ENCODE assay signal across 1 cellular context in genomic region chr1:226741009-226741408, GRCh38.
TF ChIP-seq lines count a peak whose summit lies in the region.

No MANE protein-coding gene starts in this region.

TF ChIP-seq in GM12878, 131 proteins besides CTCF, POLR2A, EP300 and RAD21 (continued from another document and continues in another):
- no peak for TF ChIP-seq ZNF687 (IDR thresholded peaks at IDR 0.05)
- no peak for TF ChIP-seq BCL3 (IDR thresholded peaks at IDR 0.05; ENCODE audit: borderline replicate concordance, insufficient read depth, low read depth, low read length, poor library complexity, severe bottlenecking)
- no peak for TF ChIP-seq ZNF207 (IDR thresholded peaks at IDR 0.05; ENCODE audit: borderline replicate concordance)
- no peak for TF ChIP-seq BHLHE40 (IDR thresholded peaks at IDR 0.05; ENCODE audit: borderline replicate concordance in 1 of 2, low read depth in 2 of 2, low read length in 1 of 2)
- no peak for TF ChIP-seq ETV6 (conservative IDR thresholded peaks at IDR 0.05 in 1 of 2, IDR thresholded peaks at IDR 0.05 in 1 of 2; ENCODE audit: borderline replicate concordance in 1 of 2, low read depth in 1 of 2)
- TF ChIP-seq HDAC2 (IDR thresholded peaks at IDR 0.05): no peak
- TF ChIP-seq BCL11A (IDR thresholded peaks at IDR 0.05; ENCODE audit: low read depth, low read length): no peak
- TF ChIP-seq MYC (IDR thresholded peaks at IDR 0.05; ENCODE audit: insufficient read depth, insufficient read length, insufficient replicate concordance, low read length, severe bottlenecking): no peak
- TF ChIP-seq NFXL1 (IDR thresholded peaks at IDR 0.05; ENCODE audit: borderline replicate concordance): no peak
- TF ChIP-seq WRNIP1 (IDR thresholded peaks at IDR 0.05; ENCODE audit: borderline replicate concordance, low read depth, low read length): no peak
- TF ChIP-seq NR2F1 (conservative IDR thresholded peaks at IDR 0.05): no peak
- no peak for TF ChIP-seq PBX3 (IDR thresholded peaks at IDR 0.05; ENCODE audit: insufficient replicate concordance, low read depth, low read length)
- peak; percentile 25; the same call in 1 of the 2 replicates for TF ChIP-seq ATF7 (IDR thresholded peaks at IDR 0.05; ENCODE audit: low read depth)
- TF ChIP-seq SMC3 (IDR thresholded peaks at IDR 0.05; ENCODE audit: borderline replicate concordance, low read length): no peak
- TF ChIP-seq PAX8 (IDR thresholded peaks at IDR 0.05): no peak
- TF ChIP-seq ZNF622 (IDR thresholded peaks at IDR 0.05): no peak
- TF ChIP-seq CHD2 (IDR thresholded peaks at IDR 0.05; ENCODE audit: borderline replicate concordance, low read depth, low read length): no peak
- TF ChIP-seq E2F4 (IDR thresholded peaks at IDR 0.05; ENCODE audit: low read depth, low read length): no peak
- peak; percentile 64 for TF ChIP-seq CREB1 (IDR thresholded peaks at IDR 0.05; ENCODE audit: low read depth)
- TF ChIP-seq MXI1 (IDR thresholded peaks at IDR 0.05; ENCODE audit: low read depth, low read length): no peak
- TF ChIP-seq LARP7 (IDR thresholded peaks at IDR 0.05): no peak
- no peak for TF ChIP-seq ATF2 (IDR thresholded peaks at IDR 0.05; ENCODE audit: low read length)
- TF ChIP-seq FOXK2 (IDR thresholded peaks at IDR 0.05): no peak
- TF ChIP-seq NKRF (conservative IDR thresholded peaks at IDR 0.05): no peak
- TF ChIP-seq IRF4 (IDR thresholded peaks at IDR 0.05; ENCODE audit: low read depth, low read length): no peak
- TF ChIP-seq ZBTB33 (IDR thresholded peaks at IDR 0.05): no peak
- no peak for TF ChIP-seq MEF2A (IDR thresholded peaks at IDR 0.05; ENCODE audit: insufficient read depth, low read depth, low read length)
- peak; percentile 70; the same call in 1 of the 2 replicates for TF ChIP-seq TCF12 (IDR thresholded peaks at IDR 0.05; ENCODE audit: low read depth, low read length)
- TF ChIP-seq MTA2 (IDR thresholded peaks at IDR 0.05; ENCODE audit: low read depth): no peak
- peak; percentile 63; the same call in 1 of the 2 replicates for TF ChIP-seq TCF3 (IDR thresholded peaks at IDR 0.05; ENCODE audit: borderline replicate concordance, insufficient read depth, low read depth, low read length)
- no peak for TF ChIP-seq ZNF217 (IDR thresholded peaks at IDR 0.05)
- TF ChIP-seq HSF1 (IDR thresholded peaks at IDR 0.05; ENCODE audit: low read depth, low read length): no peak
- TF ChIP-seq PAX5 (IDR thresholded peaks at IDR 0.05; ENCODE audit: borderline replicate concordance, low read depth, low read length): peak; percentile 68
- TF ChIP-seq SMAD1 (IDR thresholded peaks at IDR 0.05; ENCODE audit: low read depth, partially characterized antibody): no peak
- TF ChIP-seq KDM1A (IDR thresholded peaks at IDR 0.05; ENCODE audit: borderline replicate concordance): no peak
- no peak for TF ChIP-seq ESRRA (IDR thresholded peaks at IDR 0.05; ENCODE audit: low read length)
- no peak for TF ChIP-seq JUND (IDR thresholded peaks at IDR 0.05; ENCODE audit: low read depth, low read length)
- no peak for TF ChIP-seq GABPA (IDR thresholded peaks at IDR 0.05; ENCODE audit: low read depth)
- no peak for TF ChIP-seq TCF7 (IDR thresholded peaks at IDR 0.05; ENCODE audit: borderline replicate concordance)
- no peak for TF ChIP-seq STAT3 (IDR thresholded peaks at IDR 0.05; ENCODE audit: low read depth, low read length)
- TF ChIP-seq E4F1 (IDR thresholded peaks at IDR 0.05; ENCODE audit: borderline replicate concordance, partially characterized antibody): no peak
- no peak for TF ChIP-seq ZBED1 (IDR thresholded peaks at IDR 0.05; ENCODE audit: borderline replicate concordance)
- no peak for TF ChIP-seq ZNF274 (IDR thresholded peaks at IDR 0.05; ENCODE audit: insufficient read depth, insufficient read length)
- no peak for TF ChIP-seq JUNB (IDR thresholded peaks at IDR 0.05)
- TF ChIP-seq HDGF (IDR thresholded peaks at IDR 0.05): no peak
- TF ChIP-seq IKZF1 (conservative IDR thresholded peaks at IDR 0.05): 0 out of 2 replicates have a peak, but pooled peaks have one; percentile 22
- TF ChIP-seq RCOR1 (conservative IDR thresholded peaks at IDR 0.05; ENCODE audit: low read depth, low read length): no peak
- TF ChIP-seq RAD51 (IDR thresholded peaks at IDR 0.05): no peak
- TF ChIP-seq STAT1 (conservative IDR thresholded peaks at IDR 0.05): no peak
- TF ChIP-seq BMI1 (IDR thresholded peaks at IDR 0.05; ENCODE audit: borderline replicate concordance): no peak
- TF ChIP-seq RUNX3 (IDR thresholded peaks at IDR 0.05; ENCODE audit: low read length): peak; percentile 47
- no peak for TF ChIP-seq POLR2AphosphoS2 (IDR thresholded peaks at IDR 0.05; ENCODE audit: low read depth, low read length)
- TF ChIP-seq BACH1 (IDR thresholded peaks at IDR 0.05; ENCODE audit: borderline replicate concordance): no peak
- TF ChIP-seq ASH2L (IDR thresholded peaks at IDR 0.05; ENCODE audit: borderline replicate concordance, low read depth): no peak
- 0 out of 2 replicates have a peak, but pooled peaks have one; percentile 54 for TF ChIP-seq EED (IDR thresholded peaks at IDR 0.05; ENCODE audit: low read depth)
- no peak for TF ChIP-seq RB1 (IDR thresholded peaks at IDR 0.05; ENCODE audit: borderline replicate concordance)
